Comparison of ENCODE assay signal across 1 cellular context in genomic region chr16:29825145-29826044, GRCh38.
A peak's percentile ranks its signal among the peaks of the same experiment; 100 is the strongest.
TF ChIP-seq lines count a peak whose summit lies in the region.

No MANE protein-coding gene starts in this region.

TF ChIP-seq in A549, 52 proteins besides CTCF, POLR2A, EP300 and RAD21 (continued from another document):
- TF ChIP-seq ZFP36 (IDR thresholded peaks at IDR 0.05; ENCODE audit: borderline replicate concordance, partially characterized antibody) (no peak), TP53 (CRISPR knock-in tag; IDR thresholded peaks at IDR 0.05) (no peak), NFE2L2 (conservative IDR thresholded peaks at IDR 0.05; ENCODE audit: low read length) (no peak), ATOH8 (CRISPR knock-in tag; IDR thresholded peaks at IDR 0.05; ENCODE audit: low read depth) (no peak), ZC3H11A (IDR thresholded peaks at IDR 0.05) (no peak), ESRRA (IDR thresholded peaks at IDR 0.05; ENCODE audit: borderline replicate concordance, low read length) (no peak), POLR2AphosphoS2 (conservative IDR thresholded peaks at IDR 0.05; ENCODE audit: low read length) (no peak), SMC3 (IDR thresholded peaks at IDR 0.05) (no peak), KDM1A (IDR thresholded peaks at IDR 0.05; ENCODE audit: low read depth) (no peak), MAZ (IDR thresholded peaks at IDR 0.05; ENCODE audit: borderline replicate concordance, low read depth, low read length) (no peak), RFX5 (IDR thresholded peaks at IDR 0.05) (no peak), REST (IDR thresholded peaks at IDR 0.05) (no peak), HMGXB4 (CRISPR knock-in tag; IDR thresholded peaks at IDR 0.05; ENCODE audit: borderline replicate concordance) (no peak), HOXB13 (CRISPR knock-in tag; IDR thresholded peaks at IDR 0.05; ENCODE audit: low read depth) (no peak; the same call in 1 of the 2 replicates), EHMT2 (IDR thresholded peaks at IDR 0.05; ENCODE audit: low read depth) (no peak), RARB (CRISPR knock-in tag; IDR thresholded peaks at IDR 0.05) (no peak), FOXS1 (CRISPR knock-in tag; IDR thresholded peaks at IDR 0.05) (0 out of 2 replicates have a peak, but pooled peaks have one; percentile 32), USF2 (IDR thresholded peaks at IDR 0.05) (no peak), HEYL (CRISPR knock-in tag; IDR thresholded peaks at IDR 0.05) (no peak), SREBF2 (IDR thresholded peaks at IDR 0.05) (no peak), MAFK (IDR thresholded peaks at IDR 0.05; ENCODE audit: partially characterized antibody) (peak; percentile 62), JUN (IDR thresholded peaks at IDR 0.05) (peak in 1 of 2 experiments; percentile 39; a peak in 3 of 5 replicates), BCL3 (IDR thresholded peaks at IDR 0.05) (no peak), CBX8 (IDR thresholded peaks at IDR 0.05) (no peak), GATA3 (IDR thresholded peaks at IDR 0.05; ENCODE audit: borderline replicate concordance) (peak; percentile 50; the same call in 1 of the 2 replicates), KDM5A (IDR thresholded peaks at IDR 0.05) (no peak), CHD4 (IDR thresholded peaks at IDR 0.05; ENCODE audit: borderline replicate concordance) (no peak), TFCP2L1 (CRISPR knock-in tag; IDR thresholded peaks at IDR 0.05) (no peak), RNF2 (IDR thresholded peaks at IDR 0.05; ENCODE audit: borderline replicate concordance, low read depth) (no peak), HES2 (IDR thresholded peaks at IDR 0.05) (no peak), JUNB (IDR thresholded peaks at IDR 0.05) (peak; percentile 55), ZNF302 (CRISPR knock-in tag; IDR thresholded peaks at IDR 0.05) (no peak), FOSB (CRISPR knock-in tag; IDR thresholded peaks at IDR 0.05) (no peak), MYC (IDR thresholded peaks at IDR 0.05; ENCODE audit: borderline replicate concordance, low read length) (no peak), PBX3 (IDR thresholded peaks at IDR 0.05) (no peak)
